ENCODE assay signal across 9 cellular contexts in the genomic region with DNA sequence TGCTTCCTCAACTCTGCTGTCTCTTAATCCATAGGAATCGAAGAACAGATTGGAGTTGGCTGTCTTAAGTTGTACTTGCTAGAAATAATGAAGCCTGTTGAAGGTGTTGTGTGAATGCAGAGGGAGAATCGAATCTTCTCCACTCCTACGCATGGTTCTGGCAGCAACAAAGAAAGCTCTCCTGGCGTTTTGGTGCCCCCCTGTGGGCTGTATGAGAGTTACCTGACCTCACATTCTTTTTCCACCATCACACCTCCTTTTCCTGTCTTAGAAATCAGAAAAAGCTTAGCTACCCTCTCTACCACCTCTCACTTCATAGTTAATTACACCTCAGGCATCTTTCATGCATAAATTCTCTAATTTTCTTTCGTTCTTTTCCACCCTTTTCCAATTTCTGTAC. TPM values are rescaled to one million over a fixed set of nuclear protein-coding genes. Genes with fewer than 3 reads are reported as not detected.
DNase-seq lines count a peak whose midpoint lies in the region; ATAC-seq and TF ChIP-seq lines count a peak whose summit lies in the region.
"Had no signal": no experiment of that assay in that cellular context is flagged by ENCODE, and none has a peak within 500 bp of the region (broad histone marks: within the 10 kb centered on the region; RNA-seq: fewer than 3 reads in every experiment).

No MANE protein-coding gene starts in this region.

- no peaks in the 10 kb centered on the region for H3K9me3 Mint-ChIP-seq in T-cell

- no peak overlapping the region for H3K9ac ChIP-seq in KMS-11

- no peaks in the 10 kb centered on the region for H3K79me2 ChIP-seq in KMS-11 (ENCODE audit: insufficient read depth, low read depth)

- no peak overlapping the region for H3K4me3 Mint-ChIP-seq in T-cell
- H3K4me3 Mint-ChIP-seq: activated naive CD8-positive, alpha-beta T cell had no signal

- peak; percentile 8 for DNase-seq in DMS79 (lab: John Stamatoyannopoulos, UW)
- peak; percentile 8 to 65 (median 40) for DNase-seq in T-cell
- peak; percentile 33 for DNase-seq in astrocyte of the spinal cord (ENCODE audit: low read depth, low spot score)
- DNase-seq in islet precursor cell = peak; percentile 58
- peak; percentile 60 for DNase-seq in stimulated activated CD4-positive, alpha-beta T cell treated with anti-CD3 and anti-CD28 coated beads, Interleukin-4, amount 100 ng/mL, for 24 hours
- no peak for DNase-seq in cerebellar nuclear complex (lab: John Stamatoyannopoulos, UW)

- no peaks in the 10 kb centered on the region for H3K27me3 ChIP-seq in KMS-11 (ENCODE audit: insufficient read depth, low read depth)

- H2AFZ ChIP-seq in KMS-11 (ENCODE audit: low read depth) = peak overlapping the region; percentile 15; the same call in 1 of the 2 replicates

- H3K4me3 ChIP-seq in KMS-11 (IDR thresholded peaks at IDR 0.05; ENCODE audit: insufficient read depth, low read depth, low read length) (no peak overlapping the region), astrocyte of the spinal cord (ENCODE audit: low read depth, low read length) (no peak overlapping the region)

- in situ Hi-C loops in astrocyte of the spinal cord (cut with HindIII; ENCODE audit: low sequenced_read_pairs) = no loop called here

- H3K36me3 ChIP-seq in KMS-11 (ENCODE audit: insufficient read depth) = no peaks in the 10 kb centered on the region

- H3K4me1 Mint-ChIP-seq in T-cell = peaks cover 0 to 10% (median 5%) of the 10 kb centered on the region in 3 donors

- no peaks in the 10 kb centered on the region for H3K4me1 ChIP-seq in KMS-11 (ENCODE audit: low read depth, poor library complexity, severe bottlenecking)

- ATAC-seq in GM21367 (IDR thresholded peaks at IDR 0.05; ENCODE audit: unreplicated experiment) (peak; percentile 67), T-cell (replicated peaks in 1 of 4) (peak; percentile 64 to 72 (median 68))

- no peak overlapping the region for H3K27ac ChIP-seq in KMS-11

- H3K27me3 Mint-ChIP-seq in T-cell = peaks cover 0 to 8% of the 10 kb centered on the region in 2 donors
- H3K27me3 Mint-ChIP-seq: activated naive CD8-positive, alpha-beta T cell had no signal

- H3K4me2 ChIP-seq in KMS-11 = no peak overlapping the region

- CTCF ChIA-PET in T-cell (lab: Charles Lee) = interaction anchor here (0.9 to 1.7 kb wide), 7 partner anchors 13 to 1356 kb away, joined by 3 to 6 read pairs (median 3); no protein-coding TSS in a partner anchor

- POLR2A ChIA-PET in T-cell (lab: Charles Lee) = interaction anchor here in 1 of 2 donors (0.9 kb wide), 1 partner anchor 1087 kb away, joined by 3 read pairs; no protein-coding TSS in a partner anchor

- no peaks in the 10 kb centered on the region for H3K36me3 Mint-ChIP-seq in T-cell
- H3K36me3 Mint-ChIP-seq: activated naive CD8-positive, alpha-beta T cell had no signal

- H3K27ac Mint-ChIP-seq in T-cell = no peak overlapping the region
- H3K27ac Mint-ChIP-seq: activated naive CD8-positive, alpha-beta T cell had no signal

- H4K20me1 ChIP-seq in KMS-11 (ENCODE audit: insufficient read depth) = no peaks in the 10 kb centered on the region

- TF ChIP-seq CTCF in KMS-11 (conservative IDR thresholded peaks at IDR 0.05; ENCODE audit: low read depth, low read length) = peak; percentile 79
- peak; percentile 59 for TF ChIP-seq CTCF in astrocyte of the spinal cord (IDR thresholded peaks at IDR 0.05; ENCODE audit: low read depth, low read length)

RNA-seq across cellular contexts. Expression of a gene that starts 16.3 kb away (rescaled TPM):
- total RNA-seq in T-cell = 1 to 10 TPM; 4.2 to 6.4 (median 4.3) TPM

Comparison
In these comparisons a context has a peak if more than half of its experiments do, and no peak if none do; other contexts are left out.
1. DNase-seq: peak in DMS79 (single experiment), T-cell (34 of 34), astrocyte of the spinal cord (single experiment), islet precursor cell (single experiment) and stimulated activated CD4-positive, alpha-beta T cell treated with anti-CD3 and anti-CD28 coated beads, Interleukin-4, amount 100 ng/mL, for 24 hours (single experiment); none in cerebellar nuclear complex (0 of 2).